In the genomic region with DNA sequence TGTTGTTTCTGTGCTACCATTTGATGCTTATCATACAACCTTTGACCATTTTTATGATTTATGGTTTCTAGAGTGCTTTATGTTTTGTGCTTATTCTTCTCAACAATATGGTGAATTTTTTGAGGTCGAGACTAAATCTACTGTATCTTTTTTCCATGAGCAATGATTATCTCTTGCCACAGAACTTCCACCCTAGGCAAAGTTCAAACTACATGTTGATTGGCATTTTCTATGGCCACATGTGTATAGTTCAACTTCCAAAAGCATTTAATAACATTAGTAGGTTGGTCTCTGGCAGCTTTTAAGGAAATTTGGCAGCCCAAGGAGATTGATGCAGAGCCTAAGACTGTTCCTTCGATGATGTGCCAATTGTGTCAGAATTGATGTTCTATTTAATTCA, we compare ENCODE assay signal across 8 cellular contexts.
"Had no signal": no experiment of that assay in that cellular context is flagged by ENCODE, and none has a peak within 500 bp of the region (broad histone marks: within the 10 kb centered on the region; RNA-seq: fewer than 3 reads in every experiment).

No MANE protein-coding gene starts in this region.

- H3K4me3 Mint-ChIP-seq: HFFc6 had no signal

- H3K9me3 Mint-ChIP-seq: HFFc6 had no signal

- H3K9ac ChIP-seq: GM23248 had no signal

- H3K4me3 ChIP-seq: GM23248, HAP-1 had no signal

- H3K9me3 ChIP-seq: HAP-1 had no signal

- ATAC-seq: HCT116 had no signal

- H2AFZ ChIP-seq: GM23248 had no signal

- DNase-seq: GM23248, GOT3, H7, HFFc6, IMR-90 had no signal

- H3K4me1 ChIP-seq: HAP-1 had no signal

- H3K27ac Mint-ChIP-seq: HFFc6 had no signal

- H3K27ac ChIP-seq: GM23248, HL-60 had no signal

- H3K36me3 ChIP-seq: HAP-1 had no signal
